ENCODE assay signal across 1 cellular context in the genomic region with DNA sequence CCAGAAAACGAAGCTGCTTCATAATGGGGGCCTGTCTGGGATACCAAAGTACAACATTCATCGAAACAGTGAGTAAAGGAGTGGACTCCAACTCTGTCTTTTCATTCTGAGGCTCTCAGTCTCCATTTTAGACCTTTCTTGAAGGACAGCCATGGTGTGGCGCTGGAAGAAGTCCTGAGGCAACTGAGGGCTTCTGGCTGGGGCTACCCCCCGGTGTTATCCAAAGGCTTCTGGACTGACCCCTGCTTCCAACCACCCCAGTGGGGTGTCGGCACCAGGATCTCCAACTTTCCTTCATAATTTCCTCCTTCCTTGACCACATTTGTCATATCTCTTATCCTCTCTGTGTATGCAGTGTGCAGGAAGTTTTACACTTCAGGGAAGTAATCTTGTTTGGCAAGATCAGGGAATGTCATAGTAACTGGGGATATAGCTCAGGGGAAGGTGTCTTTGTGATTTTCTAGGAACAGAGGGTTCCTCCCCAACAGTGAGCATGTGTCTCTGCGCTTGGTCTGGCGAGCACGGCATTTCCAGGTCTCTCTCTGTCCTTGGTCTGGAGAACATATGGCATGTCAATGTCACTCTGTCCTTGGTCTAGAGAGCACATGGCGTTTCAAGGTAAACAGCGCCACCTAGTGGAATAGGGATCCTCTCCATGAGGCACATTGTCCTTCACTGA.
TF ChIP-seq lines count a peak whose summit lies in the region.

No MANE protein-coding gene starts in this region.

TF ChIP-seq in K562, 482 proteins besides CTCF, POLR2A, EP300 and RAD21 (continued from another document and continues in another):
- peak in 1 of 2 experiments; percentile 69; a peak in 2 of 4 replicates for TF ChIP-seq TEAD1 (CRISPR knock-in tag; IDR thresholded peaks at IDR 0.05)
- TF ChIP-seq SAP30 (IDR thresholded peaks at IDR 0.05; ENCODE audit: borderline replicate concordance, insufficient read depth, low read depth, low read length, poor library complexity, severe bottlenecking) = no peak
- TF ChIP-seq, protein P1, sequence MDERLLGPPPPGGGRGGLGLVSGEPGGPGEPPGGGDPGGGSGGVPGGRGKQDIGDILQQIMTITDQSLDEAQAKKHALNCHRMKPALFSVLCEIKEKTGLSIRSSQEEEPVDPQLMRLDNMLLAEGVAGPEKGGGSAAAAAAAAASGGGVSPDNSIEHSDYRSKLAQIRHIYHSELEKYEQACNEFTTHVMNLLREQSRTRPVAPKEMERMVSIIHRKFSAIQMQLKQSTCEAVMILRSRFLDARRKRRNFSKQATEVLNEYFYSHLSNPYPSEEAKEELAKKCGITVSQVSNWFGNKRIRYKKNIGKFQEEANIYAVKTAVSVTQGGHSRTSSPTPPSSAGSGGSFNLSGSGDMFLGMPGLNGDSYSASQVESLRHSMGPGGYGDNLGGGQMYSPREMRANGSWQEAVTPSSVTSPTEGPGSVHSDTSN (CRISPR knock-in tag; IDR thresholded peaks at IDR 0.05; ENCODE audit: low read depth) = peak; percentile 33; the same call in 1 of the 2 replicates
- TF ChIP-seq, protein P1 (tag; conservative IDR thresholded peaks at IDR 0.05; ENCODE audit: low read depth) = peak; percentile 68
- no peak for TF ChIP-seq NR2F6 (CRISPR knock-in tag; IDR thresholded peaks at IDR 0.05)
- TF ChIP-seq, protein P2, sequence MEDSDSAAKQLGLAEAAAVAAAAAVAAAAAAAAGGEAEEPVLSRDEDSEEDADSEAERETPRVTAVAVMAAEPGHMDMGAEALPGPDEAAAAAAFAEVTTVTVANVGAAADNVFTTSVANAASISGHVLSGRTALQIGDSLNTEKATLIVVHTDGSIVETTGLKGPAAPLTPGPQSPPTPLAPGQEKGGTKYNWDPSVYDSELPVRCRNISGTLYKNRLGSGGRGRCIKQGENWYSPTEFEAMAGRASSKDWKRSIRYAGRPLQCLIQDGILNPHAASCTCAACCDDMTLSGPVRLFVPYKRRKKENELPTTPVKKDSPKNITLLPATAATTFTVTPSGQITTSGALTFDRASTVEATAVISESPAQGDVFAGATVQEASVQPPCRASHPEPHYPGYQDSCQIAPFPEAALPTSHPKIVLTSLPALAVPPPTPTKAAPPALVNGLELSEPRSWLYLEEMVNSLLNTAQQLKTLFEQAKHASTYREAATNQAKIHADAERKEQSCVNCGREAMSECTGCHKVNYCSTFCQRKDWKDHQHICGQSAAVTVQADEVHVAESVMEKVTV (CRISPR knock-in tag; IDR thresholded peaks at IDR 0.05) = peak; percentile 77
- no peak for TF ChIP-seq SRSF9 (IDR thresholded peaks at IDR 0.05; ENCODE audit: borderline replicate concordance, low read depth, low read length)
- TF ChIP-seq MEF2D (tag; conservative IDR thresholded peaks at IDR 0.05; ENCODE audit: low read depth) = no peak
- TF ChIP-seq, protein P3, sequence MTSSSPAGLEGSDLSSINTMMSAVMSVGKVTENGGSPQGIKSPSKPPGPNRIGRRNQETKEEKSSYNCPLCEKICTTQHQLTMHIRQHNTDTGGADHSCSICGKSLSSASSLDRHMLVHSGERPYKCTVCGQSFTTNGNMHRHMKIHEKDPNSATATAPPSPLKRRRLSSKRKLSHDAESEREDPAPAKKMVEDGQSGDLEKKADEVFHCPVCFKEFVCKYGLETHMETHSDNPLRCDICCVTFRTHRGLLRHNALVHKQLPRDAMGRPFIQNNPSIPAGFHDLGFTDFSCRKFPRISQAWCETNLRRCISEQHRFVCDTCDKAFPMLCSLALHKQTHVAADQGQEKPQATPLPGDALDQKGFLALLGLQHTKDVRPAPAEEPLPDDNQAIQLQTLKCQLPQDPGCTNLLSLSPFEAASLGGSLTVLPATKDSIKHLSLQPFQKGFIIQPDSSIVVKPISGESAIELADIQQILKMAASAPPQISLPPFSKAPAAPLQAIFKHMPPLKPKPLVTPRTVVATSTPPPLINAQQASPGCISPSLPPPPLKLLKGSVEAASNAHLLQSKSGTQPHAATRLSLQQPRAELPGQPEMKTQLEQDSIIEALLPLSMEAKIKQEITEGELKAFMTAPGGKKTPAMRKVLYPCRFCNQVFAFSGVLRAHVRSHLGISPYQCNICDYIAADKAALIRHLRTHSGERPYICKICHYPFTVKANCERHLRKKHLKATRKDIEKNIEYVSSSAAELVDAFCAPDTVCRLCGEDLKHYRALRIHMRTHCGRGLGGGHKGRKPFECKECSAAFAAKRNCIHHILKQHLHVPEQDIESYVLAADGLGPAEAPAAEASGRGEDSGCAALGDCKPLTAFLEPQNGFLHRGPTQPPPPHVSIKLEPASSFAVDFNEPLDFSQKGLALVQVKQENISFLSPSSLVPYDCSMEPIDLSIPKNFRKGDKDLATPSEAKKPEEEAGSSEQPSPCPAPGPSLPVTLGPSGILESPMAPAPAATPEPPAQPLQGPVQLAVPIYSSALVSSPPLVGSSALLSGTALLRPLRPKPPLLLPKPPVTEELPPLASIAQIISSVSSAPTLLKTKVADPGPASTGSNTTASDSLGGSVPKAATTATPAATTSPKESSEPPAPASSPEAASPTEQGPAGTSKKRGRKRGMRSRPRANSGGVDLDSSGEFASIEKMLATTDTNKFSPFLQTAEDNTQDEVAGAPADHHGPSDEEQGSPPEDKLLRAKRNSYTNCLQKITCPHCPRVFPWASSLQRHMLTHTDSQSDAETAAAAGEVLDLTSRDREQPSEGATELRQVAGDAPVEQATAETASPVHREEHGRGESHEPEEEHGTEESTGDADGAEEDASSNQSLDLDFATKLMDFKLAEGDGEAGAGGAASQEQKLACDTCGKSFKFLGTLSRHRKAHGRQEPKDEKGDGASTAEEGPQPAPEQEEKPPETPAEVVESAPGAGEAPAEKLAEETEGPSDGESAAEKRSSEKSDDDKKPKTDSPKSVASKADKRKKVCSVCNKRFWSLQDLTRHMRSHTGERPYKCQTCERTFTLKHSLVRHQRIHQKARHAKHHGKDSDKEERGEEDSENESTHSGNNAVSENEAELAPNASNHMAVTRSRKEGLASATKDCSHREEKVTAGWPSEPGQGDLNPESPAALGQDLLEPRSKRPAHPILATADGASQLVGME (CRISPR knock-in tag; IDR thresholded peaks at IDR 0.05) = no peak; the same call in 1 of the 2 replicates
- TF ChIP-seq, protein P4, sequence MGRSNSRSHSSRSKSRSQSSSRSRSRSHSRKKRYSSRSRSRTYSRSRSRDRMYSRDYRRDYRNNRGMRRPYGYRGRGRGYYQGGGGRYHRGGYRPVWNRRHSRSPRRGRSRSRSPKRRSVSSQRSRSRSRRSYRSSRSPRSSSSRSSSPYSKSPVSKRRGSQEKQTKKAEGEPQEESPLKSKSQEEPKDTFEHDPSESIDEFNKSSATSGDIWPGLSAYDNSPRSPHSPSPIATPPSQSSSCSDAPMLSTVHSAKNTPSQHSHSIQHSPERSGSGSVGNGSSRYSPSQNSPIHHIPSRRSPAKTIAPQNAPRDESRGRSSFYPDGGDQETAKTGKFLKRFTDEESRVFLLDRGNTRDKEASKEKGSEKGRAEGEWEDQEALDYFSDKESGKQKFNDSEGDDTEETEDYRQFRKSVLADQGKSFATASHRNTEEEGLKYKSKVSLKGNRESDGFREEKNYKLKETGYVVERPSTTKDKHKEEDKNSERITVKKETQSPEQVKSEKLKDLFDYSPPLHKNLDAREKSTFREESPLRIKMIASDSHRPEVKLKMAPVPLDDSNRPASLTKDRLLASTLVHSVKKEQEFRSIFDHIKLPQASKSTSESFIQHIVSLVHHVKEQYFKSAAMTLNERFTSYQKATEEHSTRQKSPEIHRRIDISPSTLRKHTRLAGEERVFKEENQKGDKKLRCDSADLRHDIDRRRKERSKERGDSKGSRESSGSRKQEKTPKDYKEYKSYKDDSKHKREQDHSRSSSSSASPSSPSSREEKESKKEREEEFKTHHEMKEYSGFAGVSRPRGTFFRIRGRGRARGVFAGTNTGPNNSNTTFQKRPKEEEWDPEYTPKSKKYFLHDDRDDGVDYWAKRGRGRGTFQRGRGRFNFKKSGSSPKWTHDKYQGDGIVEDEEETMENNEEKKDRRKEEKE (IDR thresholded peaks at IDR 0.05; ENCODE audit: borderline replicate concordance in 1 of 2, control insufficient read depth in 1 of 2, low read depth in 2 of 2, low read length in 1 of 2) = no peak
- no peak for TF ChIP-seq ZNF165 (CRISPR knock-in tag; IDR thresholded peaks at IDR 0.05; ENCODE audit: borderline replicate concordance)
- peak; percentile 63; the same call in 1 of the 2 replicates for TF ChIP-seq CREM (IDR thresholded peaks at IDR 0.05; ENCODE audit: low read depth)
- no peak for TF ChIP-seq ZNF41 (CRISPR knock-in tag; conservative IDR thresholded peaks at IDR 0.05)
- no peak for TF ChIP-seq MTF1 (CRISPR knock-in tag; IDR thresholded peaks at IDR 0.05; ENCODE audit: borderline replicate concordance)
- no peak for TF ChIP-seq PTBP1 (IDR thresholded peaks at IDR 0.05; ENCODE audit: low read depth, low read length)
- TF ChIP-seq, protein P5, sequence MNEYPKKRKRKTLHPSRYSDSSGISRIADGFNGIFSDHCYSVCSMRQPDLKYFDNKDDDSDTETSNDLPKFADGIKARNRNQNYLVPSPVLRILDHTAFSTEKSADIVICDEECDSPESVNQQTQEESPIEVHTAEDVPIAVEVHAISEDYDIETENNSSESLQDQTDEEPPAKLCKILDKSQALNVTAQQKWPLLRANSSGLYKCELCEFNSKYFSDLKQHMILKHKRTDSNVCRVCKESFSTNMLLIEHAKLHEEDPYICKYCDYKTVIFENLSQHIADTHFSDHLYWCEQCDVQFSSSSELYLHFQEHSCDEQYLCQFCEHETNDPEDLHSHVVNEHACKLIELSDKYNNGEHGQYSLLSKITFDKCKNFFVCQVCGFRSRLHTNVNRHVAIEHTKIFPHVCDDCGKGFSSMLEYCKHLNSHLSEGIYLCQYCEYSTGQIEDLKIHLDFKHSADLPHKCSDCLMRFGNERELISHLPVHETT (CRISPR knock-in tag; conservative IDR thresholded peaks at IDR 0.05 in 1 of 2, IDR thresholded peaks at IDR 0.05 in 1 of 2) = no peak
- TF ChIP-seq KLF16 (IDR thresholded peaks at IDR 0.05) = no peak
- TF ChIP-seq, protein P6, sequence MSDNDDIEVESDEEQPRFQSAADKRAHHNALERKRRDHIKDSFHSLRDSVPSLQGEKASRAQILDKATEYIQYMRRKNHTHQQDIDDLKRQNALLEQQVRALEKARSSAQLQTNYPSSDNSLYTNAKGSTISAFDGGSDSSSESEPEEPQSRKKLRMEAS (CRISPR knock-in tag; IDR thresholded peaks at IDR 0.05) = peak; percentile 99
- TF ChIP-seq RNF2 (IDR thresholded peaks at IDR 0.05) = no peak
- no peak for TF ChIP-seq SUPT5H (IDR thresholded peaks at IDR 0.05)
- TF ChIP-seq, protein P7, sequence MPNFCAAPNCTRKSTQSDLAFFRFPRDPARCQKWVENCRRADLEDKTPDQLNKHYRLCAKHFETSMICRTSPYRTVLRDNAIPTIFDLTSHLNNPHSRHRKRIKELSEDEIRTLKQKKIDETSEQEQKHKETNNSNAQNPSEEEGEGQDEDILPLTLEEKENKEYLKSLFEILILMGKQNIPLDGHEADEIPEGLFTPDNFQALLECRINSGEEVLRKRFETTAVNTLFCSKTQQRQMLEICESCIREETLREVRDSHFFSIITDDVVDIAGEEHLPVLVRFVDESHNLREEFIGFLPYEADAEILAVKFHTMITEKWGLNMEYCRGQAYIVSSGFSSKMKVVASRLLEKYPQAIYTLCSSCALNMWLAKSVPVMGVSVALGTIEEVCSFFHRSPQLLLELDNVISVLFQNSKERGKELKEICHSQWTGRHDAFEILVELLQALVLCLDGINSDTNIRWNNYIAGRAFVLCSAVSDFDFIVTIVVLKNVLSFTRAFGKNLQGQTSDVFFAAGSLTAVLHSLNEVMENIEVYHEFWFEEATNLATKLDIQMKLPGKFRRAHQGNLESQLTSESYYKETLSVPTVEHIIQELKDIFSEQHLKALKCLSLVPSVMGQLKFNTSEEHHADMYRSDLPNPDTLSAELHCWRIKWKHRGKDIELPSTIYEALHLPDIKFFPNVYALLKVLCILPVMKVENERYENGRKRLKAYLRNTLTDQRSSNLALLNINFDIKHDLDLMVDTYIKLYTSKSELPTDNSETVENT (CRISPR knock-in tag; IDR thresholded peaks at IDR 0.05) = 0 out of 2 replicates have a peak, but pooled peaks have one; percentile 35
- TF ChIP-seq GTF2E2 (tag; IDR thresholded peaks at IDR 0.05) = no peak
- TF ChIP-seq DACH1 (IDR thresholded peaks at IDR 0.05; ENCODE audit: partially characterized antibody) = no peak
- no peak for TF ChIP-seq MECOM (CRISPR knock-in tag; IDR thresholded peaks at IDR 0.05)
- peak; percentile 90 for TF ChIP-seq L3MBTL2 (IDR thresholded peaks at IDR 0.05)
- peak; percentile 36; the same call in 1 of the 2 replicates for TF ChIP-seq SP1 (CRISPR knock-in tag; IDR thresholded peaks at IDR 0.05)
- TF ChIP-seq CCNT2 (IDR thresholded peaks at IDR 0.05; ENCODE audit: borderline replicate concordance, extremely low read depth, insufficient read length, low read depth, low read length) = no peak
- TF ChIP-seq, protein P8, sequence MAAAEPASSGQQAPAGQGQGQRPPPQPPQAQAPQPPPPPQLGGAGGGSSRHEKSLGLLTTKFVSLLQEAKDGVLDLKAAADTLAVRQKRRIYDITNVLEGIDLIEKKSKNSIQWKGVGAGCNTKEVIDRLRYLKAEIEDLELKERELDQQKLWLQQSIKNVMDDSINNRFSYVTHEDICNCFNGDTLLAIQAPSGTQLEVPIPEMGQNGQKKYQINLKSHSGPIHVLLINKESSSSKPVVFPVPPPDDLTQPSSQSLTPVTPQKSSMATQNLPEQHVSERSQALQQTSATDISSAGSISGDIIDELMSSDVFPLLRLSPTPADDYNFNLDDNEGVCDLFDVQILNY (CRISPR knock-in tag; IDR thresholded peaks at IDR 0.05) = 0 out of 2 replicates have a peak, but pooled peaks have one; percentile 51
- TF ChIP-seq, protein P9, sequence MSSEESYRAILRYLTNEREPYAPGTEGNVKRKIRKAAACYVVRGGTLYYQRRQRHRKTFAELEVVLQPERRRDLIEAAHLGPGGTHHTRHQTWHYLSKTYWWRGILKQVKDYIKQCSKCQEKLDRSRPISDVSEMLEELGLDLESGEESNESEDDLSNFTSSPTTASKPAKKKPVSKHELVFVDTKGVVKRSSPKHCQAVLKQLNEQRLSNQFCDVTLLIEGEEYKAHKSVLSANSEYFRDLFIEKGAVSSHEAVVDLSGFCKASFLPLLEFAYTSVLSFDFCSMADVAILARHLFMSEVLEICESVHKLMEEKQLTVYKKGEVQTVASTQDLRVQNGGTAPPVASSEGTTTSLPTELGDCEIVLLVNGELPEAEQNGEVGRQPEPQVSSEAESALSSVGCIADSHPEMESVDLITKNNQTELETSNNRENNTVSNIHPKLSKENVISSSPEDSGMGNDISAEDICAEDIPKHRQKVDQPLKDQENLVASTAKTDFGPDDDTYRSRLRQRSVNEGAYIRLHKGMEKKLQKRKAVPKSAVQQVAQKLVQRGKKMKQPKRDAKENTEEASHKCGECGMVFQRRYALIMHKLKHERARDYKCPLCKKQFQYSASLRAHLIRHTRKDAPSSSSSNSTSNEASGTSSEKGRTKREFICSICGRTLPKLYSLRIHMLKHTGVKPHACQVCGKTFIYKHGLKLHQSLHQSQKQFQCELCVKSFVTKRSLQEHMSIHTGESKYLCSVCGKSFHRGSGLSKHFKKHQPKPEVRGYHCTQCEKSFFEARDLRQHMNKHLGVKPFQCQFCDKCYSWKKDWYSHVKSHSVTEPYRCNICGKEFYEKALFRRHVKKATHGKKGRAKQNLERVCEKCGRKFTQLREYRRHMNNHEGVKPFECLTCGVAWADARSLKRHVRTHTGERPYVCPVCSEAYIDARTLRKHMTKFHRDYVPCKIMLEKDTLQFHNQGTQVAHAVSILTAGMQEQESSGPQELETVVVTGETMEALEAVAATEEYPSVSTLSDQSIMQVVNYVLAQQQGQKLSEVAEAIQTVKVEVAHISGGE (CRISPR knock-in tag; IDR thresholded peaks at IDR 0.05) = no peak
- TF ChIP-seq ZNF224 (CRISPR knock-in tag; IDR thresholded peaks at IDR 0.05) = no peak
- TF ChIP-seq TSC22D4 (tag; IDR thresholded peaks at IDR 0.05) = no peak
